In the genomic region with DNA sequence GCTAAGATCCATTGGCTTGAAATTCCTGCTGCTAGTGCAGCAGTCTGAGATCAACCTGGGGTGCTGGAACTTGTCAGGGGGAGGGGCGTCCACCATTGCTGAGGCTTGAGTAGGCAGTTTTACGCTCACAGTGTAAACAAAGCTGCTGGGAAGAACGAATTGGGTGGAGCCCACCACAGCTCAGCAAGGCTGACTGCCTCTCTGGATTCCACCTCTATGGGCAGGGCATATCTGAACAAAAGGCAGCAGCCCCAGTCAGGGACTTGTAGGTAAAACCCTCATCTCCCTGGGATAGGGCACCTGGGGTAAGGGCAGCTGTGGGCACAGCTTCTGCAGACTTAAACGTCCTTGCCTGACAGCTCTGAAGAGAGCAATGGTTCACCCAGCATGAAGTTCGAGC, we compare ENCODE assay signal across 28 cellular contexts.
A peak's percentile ranks its signal among the peaks of the same experiment; 100 is the strongest.
DNase-seq lines count a peak whose midpoint lies in the region; ATAC-seq and TF ChIP-seq lines count a peak whose summit lies in the region.
"Had no signal": no experiment of that assay in that cellular context is flagged by ENCODE, and none has a peak within 500 bp of the region (broad histone marks: within the 10 kb centered on the region; RNA-seq: fewer than 3 reads in every experiment).

No MANE protein-coding gene starts in this region.

- WGBS in hepatocyte (ENCODE audit: low lambda C conversion rate, missing lambda C conversion rate) = 39% methylated on average over 5 of the region's 5 CpGs
- WGBS in spleen, 5 donors = 32 to 95% (median 59%) methylated on average over 3 to 5 of the region's 5 CpGs

- H3K27me3 ChIP-seq in hepatocyte (no peaks in the 10 kb centered on the region), spleen (replicated peaks in 1 of 7) (peaks cover 0 to 4% (median 0%) of the 10 kb centered on the region in 7 donors)
- H3K27me3 ChIP-seq: breast epithelium, colonic mucosa, esophagus squamous epithelium, left lung, tibial nerve had no signal

- no peak overlapping the region for H3K4me3 ChIP-seq in hepatocyte
- H3K4me3 ChIP-seq in spleen = no peak overlapping the region
- H3K4me3 ChIP-seq: breast epithelium, colonic mucosa, esophagus squamous epithelium, left lung, tibial nerve had no signal

- H3K79me2 ChIP-seq in hepatocyte = no peaks in the 10 kb centered on the region

- H3K27me3 Mint-ChIP-seq in naive thymus-derived CD8-positive, alpha-beta T cell = peaks cover 0 to 2% (median 0%) of the 10 kb centered on the region in 5 donors
- H3K27me3 Mint-ChIP-seq: activated CD8-positive, alpha-beta memory T cell treated with anti-CD3 and anti-CD28 coated beads, Interleukin-2, amount 10 ng/mL, durations not matched to agents 7 days and 5 days; effector memory CD8-positive, alpha-beta T cell had no signal

- no peak for ATAC-seq in HG03108 (IDR thresholded peaks at IDR 0.05; ENCODE audit: unreplicated experiment)
- ATAC-seq in naive thymus-derived CD8-positive, alpha-beta T cell = no peak
- ATAC-seq: activated CD8-positive, alpha-beta memory T cell treated with anti-CD3 and anti-CD28 coated beads, Interleukin-2, amount 10 ng/mL, durations not matched to agents 7 days and 5 days; activated T-cell treated with anti-CD3 and anti-CD28 coated beads, Interleukin-2, amount 50 U/mL, for 72 hours; effector memory CD8-positive, alpha-beta T cell; left lung had no signal

- no peak for TF ChIP-seq CTCF in hepatocyte (IDR thresholded peaks at IDR 0.05; ENCODE audit: poor library complexity)
- TF ChIP-seq CTCF in spleen (IDR thresholded peaks at IDR 0.05 in 8 of 11, conservative IDR thresholded peaks at IDR 0.05 in 3 of 11) = no peak

- intact Hi-C loops in spleen (cut with DNase I; ENCODE audit: low total_unique reads) = no loop called here

- no peaks in the 10 kb centered on the region for H4K20me1 ChIP-seq in hepatocyte (ENCODE audit: insufficient read depth, poor library complexity, severe bottlenecking)

- H3K4me1 ChIP-seq in hepatocyte (ENCODE audit: insufficient read depth) (no peaks in the 10 kb centered on the region), spleen (no peaks in the 10 kb centered on the region)
- H3K4me1 ChIP-seq: breast epithelium, colonic mucosa, left lung, tibial nerve had no signal

- POLR2A ChIA-PET in naive thymus-derived CD8-positive, alpha-beta T cell (lab: Charles Lee) = no interaction called here

- H3K27ac ChIP-seq in hepatocyte (no peak overlapping the region), spleen (no peak overlapping the region)
- H3K27ac ChIP-seq: breast epithelium, colonic mucosa, left lung, tibial nerve had no signal

- H3K9me2 ChIP-seq in hepatocyte (replicated peaks; ENCODE audit: insufficient read depth) = no peaks in the 10 kb centered on the region

- no peaks in the 10 kb centered on the region for H3K4me1 Mint-ChIP-seq in naive thymus-derived CD8-positive, alpha-beta T cell
- H3K4me1 Mint-ChIP-seq: activated CD8-positive, alpha-beta memory T cell treated with anti-CD3 and anti-CD28 coated beads, Interleukin-2, amount 10 ng/mL, durations not matched to agents 7 days and 5 days had no signal

- H3K4me2 ChIP-seq in hepatocyte = no peak overlapping the region

- H3K9me3 Mint-ChIP-seq in naive thymus-derived CD8-positive, alpha-beta T cell = peaks cover 2 to 40% (median 13%) of the 10 kb centered on the region in 9 donors

- H3K27ac Mint-ChIP-seq in naive thymus-derived CD8-positive, alpha-beta T cell = no peak overlapping the region
- H3K27ac Mint-ChIP-seq: activated CD8-positive, alpha-beta memory T cell treated with anti-CD3 and anti-CD28 coated beads, Interleukin-2, amount 10 ng/mL, durations not matched to agents 7 days and 5 days; activated T-cell treated with anti-CD3 and anti-CD28 coated beads, Interleukin-2, amount 50 U/mL, for 72 hours; effector memory CD8-positive, alpha-beta T cell had no signal

- no peak overlapping the region for H2AFZ ChIP-seq in hepatocyte

- H3K4me3 Mint-ChIP-seq in naive thymus-derived CD8-positive, alpha-beta T cell = no peak overlapping the region
- H3K4me3 Mint-ChIP-seq: activated CD8-positive, alpha-beta memory T cell treated with anti-CD3 and anti-CD28 coated beads, Interleukin-2, amount 10 ng/mL, durations not matched to agents 7 days and 5 days; activated T-cell treated with anti-CD3 and anti-CD28 coated beads, Interleukin-2, amount 50 U/mL, for 72 hours; effector memory CD8-positive, alpha-beta T cell had no signal

- no peaks in the 10 kb centered on the region for H3K9me3 ChIP-seq in hepatocyte (ENCODE audit: low read depth)
- H3K9me3 ChIP-seq in spleen = peaks cover 0 to 10% (median 2%) of the 10 kb centered on the region in 8 donors
- H3K9me3 ChIP-seq: breast epithelium, colonic mucosa, tibial nerve had no signal

- no peaks in the 10 kb centered on the region for H3K36me3 ChIP-seq in hepatocyte (replicated peaks; ENCODE audit: insufficient read depth, low read depth)
- no peaks in the 10 kb centered on the region for H3K36me3 ChIP-seq in spleen
- H3K36me3 ChIP-seq: breast epithelium, colonic mucosa, esophagus squamous epithelium, left lung, tibial nerve had no signal

- DNase-seq in NCI-H748 (lab: John Stamatoyannopoulos, UW; ENCODE audit: unreplicated experiment) = peak; percentile 4
- no peak for DNase-seq in NCI-H748 treated with DMSO at 0.1 percent for 48 hours (lab: John Stamatoyannopoulos, UW)
- DNase-seq in amniotic epithelial cell (ENCODE audit: low read depth) = peak; percentile 1
- DNase-seq in hepatocyte (ENCODE audit: low spot score) = peak; percentile 32
- peak; percentile 64 for DNase-seq in spleen
- DNase-seq in LoVo (ENCODE audit: low spot score) = no peak
- no peak for DNase-seq in naive thymus-derived CD8-positive, alpha-beta T cell
- DNase-seq: 8988T; activated CD4-positive, alpha-beta T cell treated with anti-CD3 and anti-CD28 coated beads, Interleukin-2, amount 50 U/mL, for 1 hour; activated CD8-positive, alpha-beta memory T cell treated with anti-CD3 and anti-CD28 coated beads, Interleukin-2, amount 10 ng/mL, durations not matched to agents 7 days and 5 days; activated naive CD4-positive, alpha-beta T cell treated with Interleukin-2 at 50 U/mL for 16 hours; activated T-cell treated with anti-CD3 and anti-CD28 coated beads, Interleukin-2, amount 50 U/mL, for 72 hours; colonic mucosa; effector memory CD8-positive, alpha-beta T cell; esophagus squamous epithelium; foreskin melanocyte; MV-4-11; NCI-H146; NCI-H510A treated with DMSO at 0.1 percent for 48 hours; occipital lobe; SIG-M5; stimulated activated CD4-positive, alpha-beta T cell treated with anti-CD3 and anti-CD28 coated beads, Interleukin-2, amount 100 ng/mL, for 24 hours; SW 1271; T1000 had no signal

- H3K36me3 Mint-ChIP-seq in naive thymus-derived CD8-positive, alpha-beta T cell = no peaks in the 10 kb centered on the region
- H3K36me3 Mint-ChIP-seq: activated CD8-positive, alpha-beta memory T cell treated with anti-CD3 and anti-CD28 coated beads, Interleukin-2, amount 10 ng/mL, durations not matched to agents 7 days and 5 days had no signal

- TF ChIP-seq POLR2A in spleen (IDR thresholded peaks at IDR 0.05) = no peak

Comparison
In these comparisons a context has a peak if more than half of its experiments do, and no peak if none do; other contexts are left out.
1. DNase-seq: peak in NCI-H748 (single experiment), amniotic epithelial cell (single experiment), hepatocyte (single experiment) and spleen (single experiment); none in NCI-H748 treated with DMSO at 0.1 percent for 48 hours (single experiment), LoVo (single experiment) and naive thymus-derived CD8-positive, alpha-beta T cell (0 of 10).